ENCODE assay signal across 23 cellular contexts in genomic region chr19:11513946-11514345, GRCh38. TPM values are rescaled to one million over a fixed set of nuclear protein-coding genes. Genes with fewer than 3 reads are reported as not detected.
DNase-seq lines count a peak whose midpoint lies in the region; ATAC-seq, FAIRE-seq and TF ChIP-seq lines count a peak whose summit lies in the region.
"Had no signal": no experiment of that assay in that cellular context is flagged by ENCODE, and none has a peak within 500 bp of the region (broad histone marks: within the 10 kb centered on the region; RNA-seq: fewer than 3 reads in every experiment).

No MANE protein-coding gene starts in this region.

- no peaks in the 10 kb centered on the region for H4K20me1 ChIP-seq in HepG2 (ENCODE audit: insufficient read depth, low read length)

- no peaks in the 10 kb centered on the region for H3K9me3 ChIP-seq in endodermal cell (ENCODE audit: control insufficient read depth, low read length)
- no peaks in the 10 kb centered on the region for H3K9me3 ChIP-seq in HepG2 (ENCODE audit: low read length)
- H3K9me3 ChIP-seq in upper lobe of right lung, result no peaks in the 10 kb centered on the region
- H3K9me3 ChIP-seq: A549; BE2C; BLaER1 treated with 17β-estradiol and CSF1 and Interleukin-3, amounts not matched to agents 10 nM and 100 nM had no signal

- no peaks in the 10 kb centered on the region for H3K4me1 Mint-ChIP-seq in endodermal cell
- H3K4me1 Mint-ChIP-seq: H9 had no signal

- TF ChIP-seq EP300 in HepG2 (IDR thresholded peaks at IDR 0.05; ENCODE audit: low read depth in 2 of 2, low read length in 2 of 2) (no peak), HepG2 (CRISPR knock-in tag; IDR thresholded peaks at IDR 0.05; ENCODE audit: borderline replicate concordance) (no peak)

- no peak overlapping the region for H3K9ac ChIP-seq in endodermal cell (ENCODE audit: extremely low read depth, low read length, poor library complexity, severe bottlenecking)
- H3K9ac ChIP-seq in HepG2 (ENCODE audit: insufficient read depth, low read depth, low read length), result no peak overlapping the region
- H3K9ac ChIP-seq: BLaER1 treated with 17β-estradiol and CSF1 and Interleukin-3, amounts not matched to agents 10 nM and 100 nM had no signal

- H3K27ac Mint-ChIP-seq in endodermal cell, result no peak overlapping the region
- H3K27ac Mint-ChIP-seq: CD4-positive, alpha-beta T cell; CD8-positive, alpha-beta memory T cell had no signal

- H3K4me3 ChIP-seq in endodermal cell (ENCODE audit: low read length) (no peak overlapping the region), HepG2 (replicated peaks in 1 of 3; ENCODE audit: insufficient read depth in 1 of 3, low read depth in 2 of 3, low read length in 3 of 3) (no peak overlapping the region), upper lobe of right lung (no peak overlapping the region)
- H3K4me3 ChIP-seq: A549; BLaER1 treated with 17β-estradiol and CSF1 and Interleukin-3, amounts not matched to agents 10 nM and 100 nM had no signal

- TF ChIP-seq RAD21 in HepG2 (CRISPR knock-in tag; IDR thresholded peaks at IDR 0.05), result no peak

- DNase-seq in D721Med (ENCODE audit: insufficient read length, low spot score) (peak; percentile 3), endodermal cell (peak; percentile 53), HepG2 (ENCODE audit: low spot score) (no peak), upper lobe of right lung (no peak), NCI-H146 treated with DMSO at 0.1 percent for 48 hours (lab: John Stamatoyannopoulos, UW; ENCODE audit: unreplicated experiment) (no peak), midbrain (lab: John Stamatoyannopoulos, UW) (no peak), NCI-H774 (lab: John Stamatoyannopoulos, UW) (no peak)
- DNase-seq: 8988T; ACHN; AML-193; BE2C; CD4-positive, alpha-beta T cell; CD8-positive, alpha-beta memory T cell; DMS153; DND-41; H9 had no signal

- ATAC-seq in HepG2 (no peak), upper lobe of right lung (peak; percentile 12)
- ATAC-seq: A549, HCT116 had no signal

- CTCF ChIA-PET in HepG2 (lab: Yijun Ruan, JAX; ENCODE audit: low intra/inter-chr PET ratio, low total read pairs), result no interaction called here

- no peak overlapping the region for H2AFZ ChIP-seq in HepG2 (ENCODE audit: low read length)

- POLR2A ChIA-PET in HepG2 (lab: Yijun Ruan, JAX), result no interaction called here

- no peaks in the 10 kb centered on the region for H3K79me2 ChIP-seq in HepG2 (ENCODE audit: insufficient read depth, low read length)

- no peaks in the 10 kb centered on the region for H3K9me3 Mint-ChIP-seq in endodermal cell
- H3K9me3 Mint-ChIP-seq: CD14-positive monocyte; CD4-positive, alpha-beta T cell; CD8-positive, alpha-beta memory T cell; H9 had no signal

- BruUV-seq in HepG2 (replicated peaks; lab: Mats Ljungman, UMichigan), result no TSS peak

- WGBS in endodermal cell (ENCODE audit: insufficient coverage in 1 of 2, insufficient read length in 1 of 2), 2 experiments, result 94 to 97% methylated on average over 15 to 20 of the region's 20 CpGs
- WGBS in HepG2 (ENCODE audit: low lambda C conversion rate), result 98% methylated on average over 19 of the region's 20 CpGs

- intact Hi-C loops in HepG2 (cut with micrococcal nuclease; ENCODE audit: unreplicated experiment) (no loop called here), upper lobe of right lung (cut with DNase I) (no loop called here)

- H3K4me3 Mint-ChIP-seq in endodermal cell, result no peak overlapping the region
- H3K4me3 Mint-ChIP-seq: CD14-positive monocyte; CD4-positive, alpha-beta T cell; CD8-positive, alpha-beta memory T cell; H9 had no signal

- H3K27ac ChIP-seq in endodermal cell (ENCODE audit: low read depth, low read length) (no peak overlapping the region), HepG2 (ENCODE audit: extremely low read length, insufficient read depth, low read length) (no peak overlapping the region), upper lobe of right lung (no peak overlapping the region)
- H3K27ac ChIP-seq: A549; BLaER1 treated with 17β-estradiol and CSF1 and Interleukin-3, amounts not matched to agents 10 nM and 100 nM had no signal

- no peaks in the 10 kb centered on the region for H3K27me3 ChIP-seq in endodermal cell (ENCODE audit: control insufficient read depth, insufficient read depth, low read length, poor library complexity, severe bottlenecking)
- no peaks in the 10 kb centered on the region; a peak in 1 of 5 replicates for H3K27me3 ChIP-seq in HepG2 (ENCODE audit: control insufficient read depth in 1 of 2, insufficient read depth in 2 of 2, low read length in 2 of 2)
- no peaks in the 10 kb centered on the region for H3K27me3 ChIP-seq in upper lobe of right lung
- H3K27me3 ChIP-seq: BE2C; BLaER1 treated with 17β-estradiol and CSF1 and Interleukin-3, amounts not matched to agents 10 nM and 100 nM had no signal

- H3K36me3 Mint-ChIP-seq in endodermal cell (ENCODE audit: low read depth), result peaks cover 29% of the 10 kb centered on the region

- TF ChIP-seq CTCF in D721Med (IDR thresholded peaks at IDR 0.05; ENCODE audit: insufficient read depth, missing control alignments), result no peak
- TF ChIP-seq CTCF in endodermal cell (conservative IDR thresholded peaks at IDR 0.05), result no peak
- no peak for TF ChIP-seq CTCF in HepG2 (CRISPR knock-in tag; IDR thresholded peaks at IDR 0.05)
- TF ChIP-seq CTCF in upper lobe of right lung (IDR thresholded peaks at IDR 0.05), result no peak

- H3K4me2 ChIP-seq in HepG2 (ENCODE audit: low read depth, low read length), result no peak overlapping the region
- H3K4me2 ChIP-seq: A549; BLaER1 treated with 17β-estradiol and CSF1 and Interleukin-3, amounts not matched to agents 10 nM and 100 nM had no signal

- FAIRE-seq in D721Med (lab: Jason Lieb, UNC) (no peak), HepG2 (lab: Jason Lieb, UNC) (no peak)
- FAIRE-seq: A549, G401.6, GM12892, H1 had no signal

- H3K36me3 ChIP-seq in endodermal cell (ENCODE audit: control insufficient read depth, insufficient read depth, low read length) (peaks cover 28% of the 10 kb centered on the region), HepG2 (replicated peaks in 1 of 2; ENCODE audit: control insufficient read depth in 1 of 2, insufficient read depth in 2 of 2, low read length in 2 of 2) (peaks cover 5 to 37% of the 10 kb centered on the region in 2 experiments; a peak in 4 of 5 replicates), upper lobe of right lung (peaks cover 34% of the 10 kb centered on the region)

- H3K4me1 ChIP-seq in endodermal cell (ENCODE audit: control insufficient read depth, insufficient read depth, low read length) (no peaks in the 10 kb centered on the region), HepG2 (ENCODE audit: insufficient read depth, low read length) (no peaks in the 10 kb centered on the region), upper lobe of right lung (no peaks in the 10 kb centered on the region)
- H3K4me1 ChIP-seq: A549; BE2C; BLaER1 treated with 17β-estradiol and CSF1 and Interleukin-3, amounts not matched to agents 10 nM and 100 nM had no signal

- no peak for TF ChIP-seq POLR2A in HepG2 (IDR thresholded peaks at IDR 0.05; ENCODE audit: insufficient read depth in 1 of 2, low read depth in 2 of 2, low read length in 2 of 2)

- in situ Hi-C loops in HepG2 (cut with HindIII; ENCODE audit: extremely low pct_ligation_motif_present, low pct_unique_long_range_greater_than_20kb), result no loop called here

- H3K27me3 Mint-ChIP-seq in endodermal cell (ENCODE audit: insufficient read depth), result no peaks in the 10 kb centered on the region
- H3K27me3 Mint-ChIP-seq: CD4-positive, alpha-beta T cell; CD8-positive, alpha-beta memory T cell had no signal

RNA-seq across cellular contexts. Expression of gene ZNF653, which starts 8.3 kb away (rescaled TPM):
- total RNA-seq in endodermal cell, result 10 to 100 TPM; 12.3 to 12.6 TPM
- polyA plus RNA-seq in endodermal cell (2013, experiment 1 of 2), result 11.9 TPM
- polyA plus RNA-seq in endodermal cell (2013, experiment 2 of 2), result 10.4 TPM
- 1.2 and 4.7 TPM in 2 replicates for total RNA-seq in HepG2 (2016; rRNA removed; fragmentation: Illumina TruSeq; extraction: Trizol)
- 1.0 and 1.5 TPM in 2 replicates for total RNA-seq in HepG2 (2016; cell fraction: cytosol; rRNA removed; fragmentation: Illumina TruSeq; extraction: Trizol; ENCODE audit: low read depth)
- 1.2 and 3.2 TPM in 2 replicates for total RNA-seq in HepG2 (2016; cell fraction: insoluble cytoplasmic fraction; rRNA removed; fragmentation: Illumina TruSeq; extraction: Trizol)
- 1.8 and 2.2 TPM in 2 replicates for total RNA-seq in HepG2 (2016; cell fraction: membrane; rRNA removed; fragmentation: Illumina TruSeq; extraction: Trizol)
- 2.9 and 3.8 TPM in 2 replicates for total RNA-seq in HepG2 (2016; cell fraction: nucleus; rRNA removed; fragmentation: Illumina TruSeq; extraction: Trizol)
- polyA plus RNA-seq in HepG2 (2011; rRNA removed), result 6.6 and 7.1 TPM in 2 replicates
- polyA plus RNA-seq in HepG2 (2011; cell fraction: cytosol; rRNA removed), result 7.1 and 10.4 TPM in 2 replicates
- polyA plus RNA-seq in HepG2 (2011; cell fraction: nucleus; rRNA removed), result 18.3 and 30.3 TPM in 2 replicates
- polyA plus RNA-seq in HepG2 (2012), result 3.6 and 4.5 TPM in 2 replicates
- polyA plus RNA-seq in HepG2 (2016; cell fraction: cytosol; fragmentation: Illumina TruSeq; extraction: Trizol; ENCODE audit: low read depth), result 0.57 and 1.6 TPM in 2 replicates
- 1.9 and 2.7 TPM in 2 replicates for polyA plus RNA-seq in HepG2 (2016; cell fraction: insoluble cytoplasmic fraction; fragmentation: Illumina TruSeq; extraction: Trizol; ENCODE audit: low read depth)
- 1.3 and 1.8 TPM in 2 replicates for polyA plus RNA-seq in HepG2 (2016; cell fraction: membrane; fragmentation: Illumina TruSeq; extraction: Trizol; ENCODE audit: low read depth)
- polyA plus RNA-seq in HepG2 (2016; cell fraction: nucleus; fragmentation: Illumina TruSeq; extraction: Trizol; ENCODE audit: insufficient read depth, low read depth), result 5.8 and 5.9 TPM in 2 replicates
- 5.9 and 8.5 TPM in 2 replicates for polyA minus RNA-seq in HepG2 (2011; rRNA and poly(A)+ RNA removed; ENCODE audit: low replicate concordance)
- polyA minus RNA-seq in HepG2 (2011; cell fraction: cytosol; rRNA and poly(A)+ RNA removed), result 2.1 and 3.0 TPM in 2 replicates
- 11.2 and 12.4 TPM in 2 replicates for polyA minus RNA-seq in HepG2 (2011; cell fraction: nucleus; rRNA and poly(A)+ RNA removed)
- 10.7 TPM for total RNA-seq in upper lobe of right lung

RNA-seq across cellular contexts. Expression of gene ECSIT, which starts 15.0 kb away (rescaled TPM):
- total RNA-seq in endodermal cell (10 to 100 TPM; 24.7 to 26.2 TPM), HepG2 (2016; rRNA removed; fragmentation: Illumina TruSeq; extraction: Trizol) (32.2 and 36.4 TPM in 2 replicates), upper lobe of right lung (44.8 TPM)
- polyA plus RNA-seq in endodermal cell (2013, experiment 1 of 2), result 39.6 TPM
- 30.5 TPM for polyA plus RNA-seq in endodermal cell (2013, experiment 2 of 2)
- 34.9 and 42.8 TPM in 2 replicates for total RNA-seq in HepG2 (2016; cell fraction: cytosol; rRNA removed; fragmentation: Illumina TruSeq; extraction: Trizol; ENCODE audit: low read depth)
- 29.2 and 39.1 TPM in 2 replicates for total RNA-seq in HepG2 (2016; cell fraction: insoluble cytoplasmic fraction; rRNA removed; fragmentation: Illumina TruSeq; extraction: Trizol)
- 47.6 and 47.9 TPM in 2 replicates for total RNA-seq in HepG2 (2016; cell fraction: membrane; rRNA removed; fragmentation: Illumina TruSeq; extraction: Trizol)
- 18.6 and 23.5 TPM in 2 replicates for total RNA-seq in HepG2 (2016; cell fraction: nucleus; rRNA removed; fragmentation: Illumina TruSeq; extraction: Trizol)
- 55.4 and 62.3 TPM in 2 replicates for polyA plus RNA-seq in HepG2 (2011; rRNA removed)
- 50.1 and 76.7 TPM in 2 replicates for polyA plus RNA-seq in HepG2 (2011; cell fraction: cytosol; rRNA removed)
- 54.8 and 72.2 TPM in 2 replicates for polyA plus RNA-seq in HepG2 (2011; cell fraction: nucleus; rRNA removed)
- 23.3 and 36.3 TPM in 2 replicates for polyA plus RNA-seq in HepG2 (2012)
- 31.3 and 34.7 TPM in 2 replicates for polyA plus RNA-seq in HepG2 (2016; cell fraction: cytosol; fragmentation: Illumina TruSeq; extraction: Trizol; ENCODE audit: low read depth)
- polyA plus RNA-seq in HepG2 (2016; cell fraction: insoluble cytoplasmic fraction; fragmentation: Illumina TruSeq; extraction: Trizol; ENCODE audit: low read depth), result 32.2 and 38.2 TPM in 2 replicates
- 46.4 and 49.9 TPM in 2 replicates for polyA plus RNA-seq in HepG2 (2016; cell fraction: membrane; fragmentation: Illumina TruSeq; extraction: Trizol; ENCODE audit: low read depth)
- 50.2 and 54.3 TPM in 2 replicates for polyA plus RNA-seq in HepG2 (2016; cell fraction: nucleus; fragmentation: Illumina TruSeq; extraction: Trizol; ENCODE audit: insufficient read depth, low read depth)
- polyA minus RNA-seq in HepG2 (2011; rRNA and poly(A)+ RNA removed; ENCODE audit: low replicate concordance), result 105 and 125 TPM in 2 replicates
- 32.7 and 34.2 TPM in 2 replicates for polyA minus RNA-seq in HepG2 (2011; cell fraction: cytosol; rRNA and poly(A)+ RNA removed)
- 9.3 and 10.2 TPM in 2 replicates for polyA minus RNA-seq in HepG2 (2011; cell fraction: nucleus; rRNA and poly(A)+ RNA removed)

RNA-seq across cellular contexts. Expression of gene CNN1, which starts 24.7 kb away (rescaled TPM):
- total RNA-seq in endodermal cell, result 10 to 100 TPM; 12.8 to 16.2 TPM
- polyA plus RNA-seq in endodermal cell (2013, experiment 1 of 2), result 15.2 TPM
- polyA plus RNA-seq in endodermal cell (2013, experiment 2 of 2), result 17.3 TPM
- total RNA-seq in HepG2 (2016; rRNA removed; fragmentation: Illumina TruSeq; extraction: Trizol), result 0.55 and 1.1 TPM in 2 replicates
- 1.2 and 1.6 TPM in 2 replicates for total RNA-seq in HepG2 (2016; cell fraction: cytosol; rRNA removed; fragmentation: Illumina TruSeq; extraction: Trizol; ENCODE audit: low read depth)
- total RNA-seq in HepG2 (2016; cell fraction: insoluble cytoplasmic fraction; rRNA removed; fragmentation: Illumina TruSeq; extraction: Trizol), result 0.58 and 0.74 TPM in 2 replicates
- 0.99 and 1.0 TPM in 2 replicates for total RNA-seq in HepG2 (2016; cell fraction: membrane; rRNA removed; fragmentation: Illumina TruSeq; extraction: Trizol)
- total RNA-seq in HepG2 (2016; cell fraction: nucleus; rRNA removed; fragmentation: Illumina TruSeq; extraction: Trizol), result 0.43 TPM in 1 of 2 replicates, not detected in the other
- polyA plus RNA-seq in HepG2 (2011; rRNA removed), result 0.39 and 0.70 TPM in 2 replicates
- polyA plus RNA-seq in HepG2 (2011; cell fraction: cytosol; rRNA removed), result 0.28 and 0.50 TPM in 2 replicates
- polyA plus RNA-seq in HepG2 (2011; cell fraction: nucleus; rRNA removed), result 0.33 and 0.40 TPM in 2 replicates
- polyA plus RNA-seq in HepG2 (2012), result 0.40 and 0.45 TPM in 2 replicates
- polyA plus RNA-seq in HepG2 (2016; cell fraction: cytosol; fragmentation: Illumina TruSeq; extraction: Trizol; ENCODE audit: low read depth), result 1.5 TPM in 2 replicates
- 1.2 TPM in 2 replicates for polyA plus RNA-seq in HepG2 (2016; cell fraction: insoluble cytoplasmic fraction; fragmentation: Illumina TruSeq; extraction: Trizol; ENCODE audit: low read depth)
- 1.2 and 1.4 TPM in 2 replicates for polyA plus RNA-seq in HepG2 (2016; cell fraction: membrane; fragmentation: Illumina TruSeq; extraction: Trizol; ENCODE audit: low read depth)
- 0.37 and 0.87 TPM in 2 replicates for polyA plus RNA-seq in HepG2 (2016; cell fraction: nucleus; fragmentation: Illumina TruSeq; extraction: Trizol; ENCODE audit: insufficient read depth, low read depth)
- polyA minus RNA-seq in HepG2 (2011; rRNA and poly(A)+ RNA removed; ENCODE audit: low replicate concordance), result 1.6 TPM in 1 of 2 replicates, not detected in the other
- not detected in 2 replicates for polyA minus RNA-seq in HepG2 (2011; cell fraction: cytosol; rRNA and poly(A)+ RNA removed)
- polyA minus RNA-seq in HepG2 (2011; cell fraction: nucleus; rRNA and poly(A)+ RNA removed), result not detected in 2 replicates
- 27.3 TPM for total RNA-seq in upper lobe of right lung
- total RNA-seq: CD4-positive, alpha-beta T cell; CD8-positive, alpha-beta memory T cell had no signal
- polyA plus RNA-seq: CD14-positive monocyte; CD8-positive, alpha-beta memory T cell had no signal

RNA-seq across cellular contexts. Expression of gene ELAVL3, which starts 33.1 kb away (rescaled TPM):
- total RNA-seq in endodermal cell (under 1 TPM in 1 of 2 donors, not detected in 1; 0.55 TPM), HepG2 (2016; rRNA removed; fragmentation: Illumina TruSeq; extraction: Trizol) (not detected in 2 replicates), upper lobe of right lung (not detected)
- polyA plus RNA-seq in endodermal cell (2013, experiment 1 of 2), result 42.1 TPM
- 37.5 TPM for polyA plus RNA-seq in endodermal cell (2013, experiment 2 of 2)
- total RNA-seq in HepG2 (2016; cell fraction: cytosol; rRNA removed; fragmentation: Illumina TruSeq; extraction: Trizol; ENCODE audit: low read depth), result not detected in 2 replicates
- not detected in 2 replicates for total RNA-seq in HepG2 (2016; cell fraction: insoluble cytoplasmic fraction; rRNA removed; fragmentation: Illumina TruSeq; extraction: Trizol)
- total RNA-seq in HepG2 (2016; cell fraction: membrane; rRNA removed; fragmentation: Illumina TruSeq; extraction: Trizol), result not detected in 2 replicates
- not detected in 2 replicates for total RNA-seq in HepG2 (2016; cell fraction: nucleus; rRNA removed; fragmentation: Illumina TruSeq; extraction: Trizol)
- polyA plus RNA-seq in HepG2 (2011; rRNA removed), result 0.03 TPM in 2 replicates
- polyA plus RNA-seq in HepG2 (2011; cell fraction: cytosol; rRNA removed), result not detected in 2 replicates
- polyA plus RNA-seq in HepG2 (2011; cell fraction: nucleus; rRNA removed), result 0.12 and 0.16 TPM in 2 replicates
- 0.03 TPM in 2 replicates for polyA plus RNA-seq in HepG2 (2012)
- 0.02 TPM in 1 of 2 replicates, not detected in the other for polyA plus RNA-seq in HepG2 (2016; cell fraction: cytosol; fragmentation: Illumina TruSeq; extraction: Trizol; ENCODE audit: low read depth)
- not detected in 2 replicates for polyA plus RNA-seq in HepG2 (2016; cell fraction: insoluble cytoplasmic fraction; fragmentation: Illumina TruSeq; extraction: Trizol; ENCODE audit: low read depth)
- not detected in 2 replicates for polyA plus RNA-seq in HepG2 (2016; cell fraction: membrane; fragmentation: Illumina TruSeq; extraction: Trizol; ENCODE audit: low read depth)
- polyA plus RNA-seq in HepG2 (2016; cell fraction: nucleus; fragmentation: Illumina TruSeq; extraction: Trizol; ENCODE audit: insufficient read depth, low read depth), result not detected in 2 replicates
- not detected in 2 replicates for polyA minus RNA-seq in HepG2 (2011; rRNA and poly(A)+ RNA removed; ENCODE audit: low replicate concordance)
- not detected in 2 replicates for polyA minus RNA-seq in HepG2 (2011; cell fraction: cytosol; rRNA and poly(A)+ RNA removed)
- polyA minus RNA-seq in HepG2 (2011; cell fraction: nucleus; rRNA and poly(A)+ RNA removed), result not detected in 2 replicates
- total RNA-seq: CD8-positive, alpha-beta memory T cell had no signal
- polyA plus RNA-seq: CD14-positive monocyte; CD8-positive, alpha-beta memory T cell had no signal

RNA-seq across cellular contexts. Expression of gene ELOF1, which starts 45.1 kb away (rescaled TPM):
- 10 to 100 TPM; 62.6 to 68.7 TPM for total RNA-seq in endodermal cell
- 49.8 TPM for polyA plus RNA-seq in endodermal cell (2013, experiment 1 of 2)
- 38.8 TPM for polyA plus RNA-seq in endodermal cell (2013, experiment 2 of 2)
- total RNA-seq in HepG2 (2016; rRNA removed; fragmentation: Illumina TruSeq; extraction: Trizol), result 43.2 and 47.2 TPM in 2 replicates
- total RNA-seq in HepG2 (2016; cell fraction: cytosol; rRNA removed; fragmentation: Illumina TruSeq; extraction: Trizol; ENCODE audit: low read depth), result 22.1 and 24.0 TPM in 2 replicates
- 43.9 and 45.2 TPM in 2 replicates for total RNA-seq in HepG2 (2016; cell fraction: insoluble cytoplasmic fraction; rRNA removed; fragmentation: Illumina TruSeq; extraction: Trizol)
- total RNA-seq in HepG2 (2016; cell fraction: membrane; rRNA removed; fragmentation: Illumina TruSeq; extraction: Trizol), result 43.6 and 46.0 TPM in 2 replicates
- 13.8 and 15.5 TPM in 2 replicates for total RNA-seq in HepG2 (2016; cell fraction: nucleus; rRNA removed; fragmentation: Illumina TruSeq; extraction: Trizol)
- 14.5 TPM in 2 replicates for polyA plus RNA-seq in HepG2 (2011; rRNA removed)
- 18.3 and 25.5 TPM in 2 replicates for polyA plus RNA-seq in HepG2 (2011; cell fraction: cytosol; rRNA removed)
- 37.4 and 37.6 TPM in 2 replicates for polyA plus RNA-seq in HepG2 (2011; cell fraction: nucleus; rRNA removed)
- 24.5 and 41.2 TPM in 2 replicates for polyA plus RNA-seq in HepG2 (2012)
- polyA plus RNA-seq in HepG2 (2016; cell fraction: cytosol; fragmentation: Illumina TruSeq; extraction: Trizol; ENCODE audit: low read depth), result 29.9 and 33.8 TPM in 2 replicates
- polyA plus RNA-seq in HepG2 (2016; cell fraction: insoluble cytoplasmic fraction; fragmentation: Illumina TruSeq; extraction: Trizol; ENCODE audit: low read depth), result 75.7 and 79.7 TPM in 2 replicates
- polyA plus RNA-seq in HepG2 (2016; cell fraction: membrane; fragmentation: Illumina TruSeq; extraction: Trizol; ENCODE audit: low read depth), result 64.0 and 65.9 TPM in 2 replicates
- 40.0 and 46.3 TPM in 2 replicates for polyA plus RNA-seq in HepG2 (2016; cell fraction: nucleus; fragmentation: Illumina TruSeq; extraction: Trizol; ENCODE audit: insufficient read depth, low read depth)
- 15.4 and 55.8 TPM in 2 replicates for polyA minus RNA-seq in HepG2 (2011; rRNA and poly(A)+ RNA removed; ENCODE audit: low replicate concordance)
- polyA minus RNA-seq in HepG2 (2011; cell fraction: cytosol; rRNA and poly(A)+ RNA removed), result 7.6 and 7.7 TPM in 2 replicates
- 9.4 and 10.4 TPM in 2 replicates for polyA minus RNA-seq in HepG2 (2011; cell fraction: nucleus; rRNA and poly(A)+ RNA removed)
- 44.3 TPM for total RNA-seq in upper lobe of right lung

Comparison
In these comparisons a context has a peak if more than half of its experiments do, and no peak if none do; other contexts are left out.
1. DNase-seq: peak in D721Med (single experiment) and endodermal cell (single experiment); none in HepG2 (single experiment), upper lobe of right lung (single experiment), NCI-H146 treated with DMSO at 0.1 percent for 48 hours (single experiment), midbrain (single experiment) and NCI-H774 (single experiment).